ENCODE assay signal across 21 cellular contexts in genomic region chr2:175293195-175293594, GRCh38.
"Had no signal": no experiment of that assay in that cellular context is flagged by ENCODE, and none has a peak within 500 bp of the region (broad histone marks: within the 10 kb centered on the region; RNA-seq: fewer than 3 reads in every experiment).

No MANE protein-coding gene starts in this region.

- FAIRE-seq: colon, endothelial cell of umbilical vein, frontal cortex, islet of Langerhans, keratinocyte had no signal

- H3K4me1 ChIP-seq: esophagus muscularis mucosa, foreskin keratinocyte, gastroesophageal sphincter, heart left ventricle, left lung, lower lobe of right lung had no signal

- H3K36me3 ChIP-seq: esophagus muscularis mucosa, gastroesophageal sphincter, heart left ventricle, left lung, lower lobe of right lung had no signal

- H3K27ac ChIP-seq: coronary artery, dorsolateral prefrontal cortex, esophagus muscularis mucosa, foreskin keratinocyte, gastroesophageal sphincter, heart left ventricle, left lung, lower lobe of right lung had no signal

- H3K9me3 ChIP-seq: gastroesophageal sphincter, left lung, lower lobe of right lung, mucosa of descending colon had no signal

- DNase-seq: dorsolateral prefrontal cortex; effector CD4-positive, alpha-beta T cell; effector memory CD4-positive, alpha-beta T cell; heart left ventricle; hippocampal formation; left cardiac atrium; left lung; left ventricle myocardium superior; lower lobe of right lung; mesenchymal stem cell; mucosa of descending colon; naive B cell had no signal

- ATAC-seq: gastroesophageal sphincter, heart left ventricle, left cardiac atrium, left lung, left ventricle myocardium superior, lower lobe of right lung, mucosa of descending colon had no signal

- H3K4me3 ChIP-seq: coronary artery, dorsolateral prefrontal cortex, esophagus muscularis mucosa, gastroesophageal sphincter, heart left ventricle, left lung, lower lobe of right lung, mucosa of descending colon had no signal
